Comparison of ENCODE assay signal across 25 cellular contexts in genomic region chr11:111967651-111968050, GRCh38. TPM values are rescaled to one million over a fixed set of nuclear protein-coding genes. Genes with fewer than 3 reads are reported as not detected.
"Had no signal": no experiment of that assay in that cellular context is flagged by ENCODE, and none has a peak within 500 bp of the region (broad histone marks: within the 10 kb centered on the region; RNA-seq: fewer than 3 reads in every experiment).

No MANE protein-coding gene starts in this region.

- H3K27ac Mint-ChIP-seq: activated B cell treated with CpG ODN at 0.5 μM for 24 hours; activated CD4-positive, alpha-beta T cell treated with anti-CD3 and anti-CD28 coated beads, Interleukin-2, amount 10 ng/mL, durations not matched to agents 24 days and 14 days; activated naive CD4-positive, alpha-beta T cell treated with anti-CD3 and anti-CD28 coated beads, Interleukin-2, amount 10 ng/mL, durations not matched to agents 7 days and 5 days; activated naive CD8-positive, alpha-beta T cell treated with anti-CD3 and anti-CD28 coated beads for 36 hours; activated T-helper 17 cell treated with anti-CD3 and anti-CD28 coated beads, Interleukin-2, amount 50 U/mL, for 72 hours; IgD-negative memory B cell had no signal

- FAIRE-seq: TTC549 had no signal

- DNase-seq: activated B cell treated with CpG ODN at 0.5 μM for 24 hours; activated CD4-positive, alpha-beta T cell treated with anti-CD3 and anti-CD28 coated beads for 1 hour; activated CD4-positive, alpha-beta T cell treated with anti-CD3 and anti-CD28 coated beads, Interleukin-2, amount 10 ng/mL, durations not matched to agents 24 days and 14 days; activated CD4-positive, alpha-beta T cell treated with anti-CD3 and anti-CD28 coated beads, Interleukin-2, amount 50 U/mL, for 48 hours; activated gamma-delta T cell; activated naive CD4-positive, alpha-beta T cell treated with anti-CD3 and anti-CD28 coated beads, Interleukin-2, amount 10 ng/mL, durations not matched to agents 7 days and 5 days; activated naive CD8-positive, alpha-beta T cell treated with anti-CD3 and anti-CD28 coated beads for 36 hours; activated T-cell treated with anti-CD3 and anti-CD28 coated beads for 4 hours; activated T-cell treated with anti-CD3 and anti-CD28 coated beads, Interleukin-2, amount 50 U/mL, for 48 hours; adrenal gland; anterior cingulate cortex; KG1; NCI-H1092; NCI-H1417; NCI-H2029 treated with DMSO at 0.1 percent for 48 hours; NCI-H524; Peyer's patch; SIG-M5; T-helper 2 cell; T1000 had no signal

- H3K9me3 Mint-ChIP-seq: activated B cell treated with CpG ODN at 0.5 μM for 24 hours; activated CD4-positive, alpha-beta T cell treated with anti-CD3 and anti-CD28 coated beads, Interleukin-2, amount 10 ng/mL, durations not matched to agents 24 days and 14 days; activated naive CD4-positive, alpha-beta T cell treated with anti-CD3 and anti-CD28 coated beads, Interleukin-2, amount 10 ng/mL, durations not matched to agents 7 days and 5 days; activated naive CD8-positive, alpha-beta T cell treated with anti-CD3 and anti-CD28 coated beads for 36 hours; activated T-helper 17 cell treated with anti-CD3 and anti-CD28 coated beads, Interleukin-2, amount 50 U/mL, for 72 hours; IgD-negative memory B cell had no signal

- H3K4me3 ChIP-seq: adrenal gland, Peyer's patch had no signal

- H3K9me3 ChIP-seq: adrenal gland, Peyer's patch had no signal

- H3K36me3 Mint-ChIP-seq: activated naive CD4-positive, alpha-beta T cell treated with anti-CD3 and anti-CD28 coated beads, Interleukin-2, amount 10 ng/mL, durations not matched to agents 7 days and 5 days had no signal

- H3K27me3 ChIP-seq: adrenal gland, Peyer's patch had no signal

- H3K36me3 ChIP-seq: Peyer's patch had no signal

- H3K4me1 ChIP-seq: adrenal gland, Peyer's patch had no signal

- H3K27me3 Mint-ChIP-seq: activated B cell treated with CpG ODN at 0.5 μM for 24 hours; activated CD4-positive, alpha-beta T cell treated with anti-CD3 and anti-CD28 coated beads, Interleukin-2, amount 10 ng/mL, durations not matched to agents 24 days and 14 days; activated naive CD4-positive, alpha-beta T cell treated with anti-CD3 and anti-CD28 coated beads, Interleukin-2, amount 10 ng/mL, durations not matched to agents 7 days and 5 days; activated naive CD8-positive, alpha-beta T cell treated with anti-CD3 and anti-CD28 coated beads for 36 hours; activated T-helper 17 cell treated with anti-CD3 and anti-CD28 coated beads, Interleukin-2, amount 50 U/mL, for 72 hours had no signal

- H3K4me3 Mint-ChIP-seq: activated B cell treated with CpG ODN at 0.5 μM for 24 hours; activated CD4-positive, alpha-beta T cell treated with anti-CD3 and anti-CD28 coated beads, Interleukin-2, amount 10 ng/mL, durations not matched to agents 24 days and 14 days; activated naive CD4-positive, alpha-beta T cell treated with anti-CD3 and anti-CD28 coated beads, Interleukin-2, amount 10 ng/mL, durations not matched to agents 7 days and 5 days; activated naive CD8-positive, alpha-beta T cell treated with anti-CD3 and anti-CD28 coated beads for 36 hours; activated T-helper 17 cell treated with anti-CD3 and anti-CD28 coated beads, Interleukin-2, amount 50 U/mL, for 72 hours; IgD-negative memory B cell had no signal

- H3K27ac ChIP-seq: adrenal gland, Peyer's patch had no signal

- H3K4me1 Mint-ChIP-seq: activated naive CD4-positive, alpha-beta T cell treated with anti-CD3 and anti-CD28 coated beads, Interleukin-2, amount 10 ng/mL, durations not matched to agents 7 days and 5 days; activated naive CD8-positive, alpha-beta T cell treated with anti-CD3 and anti-CD28 coated beads for 36 hours; activated T-helper 17 cell treated with anti-CD3 and anti-CD28 coated beads, Interleukin-2, amount 50 U/mL, for 72 hours had no signal

- ATAC-seq: activated T-helper 17 cell treated with anti-CD3 and anti-CD28 coated beads, Interleukin-2, amount 50 U/mL, for 72 hours had no signal

RNA-seq across cellular contexts. Expression of gene C11orf52, which starts 48.9 kb away (rescaled TPM):
- total RNA-seq: activated B cell treated with CpG ODN at 0.5 μM for 24 hours; activated CD4-positive, alpha-beta T cell treated with anti-CD3 and anti-CD28 coated beads, Interleukin-2, amount 10 ng/mL, durations not matched to agents 24 days and 14 days; activated CD8-positive, alpha-beta memory T cell treated with anti-CD3 and anti-CD28 coated beads for 36 hours; activated naive CD8-positive, alpha-beta T cell treated with anti-CD3 and anti-CD28 coated beads for 36 hours; activated T-helper 17 cell treated with anti-CD3 and anti-CD28 coated beads, Interleukin-2, amount 50 U/mL, for 72 hours; M059J had no signal
- polyA plus RNA-seq: IgD-negative memory B cell had no signal

RNA-seq across cellular contexts. Expression of gene HSPB2, which starts 55.1 kb away (rescaled TPM):
- total RNA-seq: activated B cell treated with CpG ODN at 0.5 μM for 24 hours; activated CD4-positive, alpha-beta T cell treated with anti-CD3 and anti-CD28 coated beads, Interleukin-2, amount 10 ng/mL, durations not matched to agents 24 days and 14 days; activated CD8-positive, alpha-beta memory T cell treated with anti-CD3 and anti-CD28 coated beads for 36 hours; activated naive CD8-positive, alpha-beta T cell treated with anti-CD3 and anti-CD28 coated beads for 36 hours; M059J had no signal
- polyA plus RNA-seq: IgD-negative memory B cell had no signal

RNA-seq across cellular contexts. Expression of gene CRYAB, which starts 56.1 kb away (rescaled TPM):
- total RNA-seq: activated B cell treated with CpG ODN at 0.5 μM for 24 hours; activated CD4-positive, alpha-beta T cell treated with anti-CD3 and anti-CD28 coated beads, Interleukin-2, amount 10 ng/mL, durations not matched to agents 24 days and 14 days; activated CD8-positive, alpha-beta memory T cell treated with anti-CD3 and anti-CD28 coated beads for 36 hours; activated naive CD8-positive, alpha-beta T cell treated with anti-CD3 and anti-CD28 coated beads for 36 hours; activated T-helper 17 cell treated with anti-CD3 and anti-CD28 coated beads, Interleukin-2, amount 50 U/mL, for 72 hours had no signal
- polyA plus RNA-seq: IgD-negative memory B cell had no signal
